Comparison of ENCODE assay signal across 2 cellular contexts in genomic region chr6:137271245-137272183, GRCh38.
TF ChIP-seq lines count a peak whose summit lies in the region.

No MANE protein-coding gene starts in this region.

TF ChIP-seq in GM23338, 12 proteins besides CTCF, POLR2A, EP300 and RAD21:
- no peak for TF ChIP-seq ZNF114 (CRISPR knock-in tag; IDR thresholded peaks at IDR 0.05)
- no peak for TF ChIP-seq POLR2AphosphoS5 (IDR thresholded peaks at IDR 0.05; ENCODE audit: low read depth)
- no peak for TF ChIP-seq EZH2phosphoT487 (IDR thresholded peaks at IDR 0.05; ENCODE audit: unreplicated experiment)
- no peak for TF ChIP-seq JUNB (IDR thresholded peaks at IDR 0.05; ENCODE audit: unreplicated experiment)
- no peak for TF ChIP-seq NANOG (IDR thresholded peaks at IDR 0.05; ENCODE audit: borderline replicate concordance)
- TF ChIP-seq REST (IDR thresholded peaks at IDR 0.05; ENCODE audit: unreplicated experiment), result no peak
- no peak for TF ChIP-seq ETS1 (IDR thresholded peaks at IDR 0.05)
- no peak for TF ChIP-seq ZNF331 (CRISPR knock-in tag; IDR thresholded peaks at IDR 0.05; ENCODE audit: low read depth)

TF ChIP-seq in GM12878, 131 proteins besides CTCF, POLR2A, EP300 and RAD21 (continues in another document):
- TF ChIP-seq SPI1 (IDR thresholded peaks at IDR 0.05; ENCODE audit: borderline replicate concordance, insufficient read depth, low read depth, low read length), result peak; percentile 60; the same call in 1 of the 2 replicates
- no peak for TF ChIP-seq FOS (IDR thresholded peaks at IDR 0.05; ENCODE audit: borderline replicate concordance, extremely low read depth, insufficient read length)
- TF ChIP-seq NR2C1 (IDR thresholded peaks at IDR 0.05), result no peak
- TF ChIP-seq RBBP5 (conservative IDR thresholded peaks at IDR 0.05), result no peak
- no peak for TF ChIP-seq PML (IDR thresholded peaks at IDR 0.05; ENCODE audit: low read length)
- TF ChIP-seq KDM1A (IDR thresholded peaks at IDR 0.05; ENCODE audit: borderline replicate concordance), result no peak
- TF ChIP-seq JUND (IDR thresholded peaks at IDR 0.05; ENCODE audit: low read depth, low read length), result no peak
- TF ChIP-seq ZNF384 (IDR thresholded peaks at IDR 0.05; ENCODE audit: borderline replicate concordance, low read depth, low read length), result no peak
- TF ChIP-seq SUZ12 (IDR thresholded peaks at IDR 0.05; ENCODE audit: unreplicated experiment), result no peak
- no peak for TF ChIP-seq HSF1 (IDR thresholded peaks at IDR 0.05; ENCODE audit: low read depth, low read length)
- TF ChIP-seq EZH2 (IDR thresholded peaks at IDR 0.05; ENCODE audit: borderline replicate concordance, control insufficient read depth, low read depth, low read length), result no peak
- peak; percentile 33; the same call in 1 of the 2 replicates for TF ChIP-seq SMARCA5 (IDR thresholded peaks at IDR 0.05)
- no peak for TF ChIP-seq ZNF274 (IDR thresholded peaks at IDR 0.05; ENCODE audit: insufficient read depth, insufficient read length)
- no peak for TF ChIP-seq SMAD5 (IDR thresholded peaks at IDR 0.05; ENCODE audit: low read depth)
- no peak for TF ChIP-seq CREB1 (IDR thresholded peaks at IDR 0.05; ENCODE audit: low read depth)
- no peak for TF ChIP-seq NR2F1 (conservative IDR thresholded peaks at IDR 0.05)
- TF ChIP-seq BCLAF1 (IDR thresholded peaks at IDR 0.05), result no peak
- no peak for TF ChIP-seq ZSCAN29 (IDR thresholded peaks at IDR 0.05)
- TF ChIP-seq PAX8 (IDR thresholded peaks at IDR 0.05), result no peak
- TF ChIP-seq NFIC (IDR thresholded peaks at IDR 0.05; ENCODE audit: low read depth, low read length), result peak; percentile 23; the same call in 1 of the 2 replicates
- 0 out of 2 replicates have a peak, but pooled peaks have one; percentile 17 for TF ChIP-seq NBN (IDR thresholded peaks at IDR 0.05)
- no peak for TF ChIP-seq RFX5 (IDR thresholded peaks at IDR 0.05; ENCODE audit: low read depth, low read length)
- TF ChIP-seq TARDBP (IDR thresholded peaks at IDR 0.05; ENCODE audit: borderline replicate concordance), result no peak
- TF ChIP-seq MTA2 (IDR thresholded peaks at IDR 0.05; ENCODE audit: low read depth), result peak; percentile 70; the same call in 1 of the 2 replicates
- TF ChIP-seq TCF12 (IDR thresholded peaks at IDR 0.05; ENCODE audit: low read depth, low read length), result no peak
- TF ChIP-seq NFXL1 (IDR thresholded peaks at IDR 0.05; ENCODE audit: borderline replicate concordance), result no peak
- no peak for TF ChIP-seq GABPA (IDR thresholded peaks at IDR 0.05; ENCODE audit: low read depth)
- TF ChIP-seq CHD1 (IDR thresholded peaks at IDR 0.05; ENCODE audit: low read depth, low read length), result no peak
- TF ChIP-seq KAT2A (conservative IDR thresholded peaks at IDR 0.05; ENCODE audit: control insufficient read depth, low read depth, low read length), result no peak
- TF ChIP-seq SREBF2 (IDR thresholded peaks at IDR 0.05; ENCODE audit: low read length), result no peak
- no peak for TF ChIP-seq NKRF (conservative IDR thresholded peaks at IDR 0.05)
- TF ChIP-seq ATF7 (IDR thresholded peaks at IDR 0.05; ENCODE audit: low read depth), result no peak
- 0 out of 2 replicates have a peak, but pooled peaks have one; percentile 16 for TF ChIP-seq IRF4 (IDR thresholded peaks at IDR 0.05; ENCODE audit: low read depth, low read length)
- TF ChIP-seq YBX1 (IDR thresholded peaks at IDR 0.05), result no peak
- TF ChIP-seq SMC3 (IDR thresholded peaks at IDR 0.05; ENCODE audit: borderline replicate concordance, low read length), result peak; percentile 87
- TF ChIP-seq SREBF1 (IDR thresholded peaks at IDR 0.05; ENCODE audit: low read length), result no peak
- TF ChIP-seq MEF2A (IDR thresholded peaks at IDR 0.05; ENCODE audit: insufficient read depth, low read depth, low read length), result peak; percentile 74
- no peak for TF ChIP-seq MYC (IDR thresholded peaks at IDR 0.05; ENCODE audit: insufficient read depth, insufficient read length, insufficient replicate concordance, low read length, severe bottlenecking)
- TF ChIP-seq CUX1 (IDR thresholded peaks at IDR 0.05; ENCODE audit: insufficient replicate concordance, low read depth, low read length), result no peak
- TF ChIP-seq JUNB (IDR thresholded peaks at IDR 0.05), result no peak
- no peak for TF ChIP-seq USF2 (IDR thresholded peaks at IDR 0.05; ENCODE audit: borderline replicate concordance, low read depth, low read length)
- no peak for TF ChIP-seq BMI1 (IDR thresholded peaks at IDR 0.05; ENCODE audit: borderline replicate concordance)
- 0 out of 2 replicates have a peak, but pooled peaks have one; percentile 14 for TF ChIP-seq IKZF1 (conservative IDR thresholded peaks at IDR 0.05)
- TF ChIP-seq RELB (IDR thresholded peaks at IDR 0.05; ENCODE audit: low read depth), result no peak; the same call in 1 of the 2 replicates
- TF ChIP-seq FOXK2 (IDR thresholded peaks at IDR 0.05), result no peak
- no peak for TF ChIP-seq BACH1 (IDR thresholded peaks at IDR 0.05; ENCODE audit: borderline replicate concordance)
- no peak for TF ChIP-seq BCL11A (IDR thresholded peaks at IDR 0.05; ENCODE audit: low read depth, low read length)
- peak; percentile 34 for TF ChIP-seq SKIL (IDR thresholded peaks at IDR 0.05; ENCODE audit: low read depth, poor library complexity, severe bottlenecking)
- no peak for TF ChIP-seq KLF5 (IDR thresholded peaks at IDR 0.05; ENCODE audit: partially characterized antibody)
- TF ChIP-seq YY1 (IDR thresholded peaks at IDR 0.05; ENCODE audit: low read depth, low read length), result 0 out of 2 replicates have a peak, but pooled peaks have one; percentile 19
